Comparison of ENCODE assay signal across 1 cellular context in the genomic region with DNA sequence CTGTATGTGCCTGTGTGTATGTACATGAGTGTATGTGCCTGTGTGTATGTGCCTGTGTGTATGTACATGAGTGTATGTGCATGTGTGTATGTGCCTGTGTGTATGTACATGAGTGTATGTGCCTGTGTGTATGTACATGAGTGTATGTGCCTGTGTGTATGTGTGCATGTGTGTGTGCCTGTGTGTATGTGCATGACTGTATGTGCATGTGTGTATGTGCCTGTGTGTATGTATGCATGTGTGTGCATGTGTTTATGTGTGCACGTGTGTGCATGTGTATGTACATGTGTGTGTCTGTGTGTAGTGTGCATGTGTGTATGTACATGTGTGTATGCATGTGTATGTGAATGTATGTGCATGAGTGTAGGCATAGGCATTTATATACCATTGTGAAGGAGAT.
TF ChIP-seq lines count a peak whose summit lies in the region.

No MANE protein-coding gene starts in this region.

TF ChIP-seq in GM12878, 131 proteins besides CTCF, POLR2A, EP300 and RAD21 (continued from another document):
- no peak for TF ChIP-seq FOXK2 (IDR thresholded peaks at IDR 0.05)
- TF ChIP-seq HCFC1 (IDR thresholded peaks at IDR 0.05; ENCODE audit: low read length) = no peak
- TF ChIP-seq SMC3 (IDR thresholded peaks at IDR 0.05; ENCODE audit: borderline replicate concordance, low read length) = no peak
